8 cellular contexts compared by ENCODE assay signal in the genomic region with DNA sequence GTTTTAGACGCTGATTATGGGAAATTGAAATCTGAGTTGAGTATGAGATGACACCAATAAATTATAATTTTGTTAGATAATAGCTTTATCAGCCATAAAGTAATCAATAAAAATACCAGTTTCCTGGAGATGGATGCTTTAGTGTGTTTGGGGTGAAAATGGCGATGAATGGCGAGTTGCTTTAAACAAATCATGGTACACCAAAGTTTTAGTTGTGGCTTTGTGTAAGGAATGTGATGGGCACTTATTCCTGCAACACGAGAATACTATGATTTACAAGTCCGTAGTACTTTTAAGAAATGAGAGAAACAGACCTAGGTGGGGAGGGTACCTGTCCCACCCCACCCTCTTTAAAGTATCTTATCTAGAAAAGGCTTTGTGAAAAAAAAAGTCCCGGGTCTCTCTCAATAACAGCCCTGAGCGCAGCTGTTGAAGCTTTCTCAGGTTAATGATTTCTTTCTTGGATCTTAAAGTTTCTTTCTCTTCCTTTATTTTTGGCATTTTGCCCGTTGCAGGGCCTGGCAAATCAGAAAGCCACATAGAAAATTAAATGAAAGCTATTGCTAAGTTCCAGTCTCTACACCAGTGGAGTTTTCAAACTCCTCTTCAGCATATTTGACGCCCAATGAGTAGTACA. TPM values are rescaled to one million over a fixed set of nuclear protein-coding genes. Genes with fewer than 3 reads are reported as not detected.
DNase-seq lines count a peak whose midpoint lies in the region; ATAC-seq and TF ChIP-seq lines count a peak whose summit lies in the region.

No MANE protein-coding gene starts in this region.

- peak overlapping the region; percentile 74 for H3K4me3 ChIP-seq in kidney epithelial cell (ENCODE audit: low read depth, low read length)
- peak overlapping the region; percentile 45 to 75 (median 64) for H3K4me3 ChIP-seq in tibial nerve

- H3K9ac ChIP-seq in ES-I3 (ENCODE audit: low read depth, low read length) = peak overlapping the region; percentile 76

- intact Hi-C loops in posterior vena cava (cut with DNase I) = loop anchor here in 1 of 2 donors (5.0 kb wide), 1 partner anchor 311 kb away; no protein-coding TSS in a partner anchor

- TF ChIP-seq CTCF in kidney epithelial cell (IDR thresholded peaks at IDR 0.05; ENCODE audit: insufficient read depth, low read length, poor library complexity, severe bottlenecking) (no peak), tibial nerve (IDR thresholded peaks at IDR 0.05) (no peak)

- no peak for ATAC-seq in activated naive CD4-positive, alpha-beta T cell treated with anti-CD3 and anti-CD28 coated beads, Interleukin-2, amount 50 U/mL, for 72 hours

- no peak for DNase-seq in activated naive CD4-positive, alpha-beta T cell treated with anti-CD3 and anti-CD28 coated beads, Interleukin-2, amount 50 U/mL, for 72 hours (ENCODE audit: low spot score in 2 of 2)
- no peak for DNase-seq in kidney epithelial cell (ENCODE audit: low read depth)
- DNase-seq in tibial nerve (ENCODE audit: low spot score in 2 of 2) = no peak
- DNase-seq in hippocampal formation (lab: John Stamatoyannopoulos, UW) = no peak
- DNase-seq in 8988T = no peak
- DNase-seq in posterior vena cava (ENCODE audit: low spot score) = no peak

- H3K27me3 ChIP-seq in kidney epithelial cell (ENCODE audit: control insufficient read depth, insufficient read depth, low read length) = no peaks in the 10 kb centered on the region
- peaks cover 0 to 18% of the 10 kb centered on the region in 2 donors for H3K27me3 ChIP-seq in tibial nerve

- H3K36me3 ChIP-seq in ES-I3 (ENCODE audit: insufficient read depth, low read length) (peaks cover 11% of the 10 kb centered on the region; the same call in 1 of the 2 replicates), KOPT-K1 (ENCODE audit: insufficient read depth, low read length) (peaks cover 31% of the 10 kb centered on the region), kidney epithelial cell (ENCODE audit: control insufficient read depth, insufficient read depth, low read length) (no peaks in the 10 kb centered on the region), tibial nerve (no peaks in the 10 kb centered on the region)

- H3K9me3 ChIP-seq in ES-I3 (ENCODE audit: control insufficient read depth, insufficient read depth, low read length) (no peaks in the 10 kb centered on the region), KOPT-K1 (ENCODE audit: insufficient read depth, low read length, poor library complexity, severe bottlenecking) (no peaks in the 10 kb centered on the region), tibial nerve (no peaks in the 10 kb centered on the region)

- peaks cover 47 to 48% of the 10 kb centered on the region in 2 donors for H3K36me3 Mint-ChIP-seq in activated naive CD4-positive, alpha-beta T cell treated with anti-CD3 and anti-CD28 coated beads, Interleukin-2, amount 50 U/mL, for 72 hours

- peak overlapping the region; percentile 94 to 97 for H3K27ac Mint-ChIP-seq in activated naive CD4-positive, alpha-beta T cell treated with anti-CD3 and anti-CD28 coated beads, Interleukin-2, amount 50 U/mL, for 72 hours

- peaks cover 3% of the 10 kb centered on the region; the same call in 1 of the 2 replicates for H3K4me1 ChIP-seq in ES-I3 (ENCODE audit: insufficient read depth, low read length)
- H3K4me1 ChIP-seq in tibial nerve = peaks cover 4 to 44% (median 22%) of the 10 kb centered on the region in 4 donors

- H3K27ac ChIP-seq in KOPT-K1 (ENCODE audit: low read depth, low read length, poor library complexity, severe bottlenecking) (peak overlapping the region; percentile 99), tibial nerve (peak overlapping the region in 2 of 4 donors; percentile 47 to 60)

- no peak for TF ChIP-seq EP300 in tibial nerve (IDR thresholded peaks at IDR 0.05)

- peaks cover 0 to 3% of the 10 kb centered on the region in 2 donors for H3K9me3 Mint-ChIP-seq in activated naive CD4-positive, alpha-beta T cell treated with anti-CD3 and anti-CD28 coated beads, Interleukin-2, amount 50 U/mL, for 72 hours

- TF ChIP-seq POLR2A in tibial nerve (IDR thresholded peaks at IDR 0.05) = no peak

- 39 to 43% methylated on average over 9 of the region's 9 CpGs for WGBS in tibial nerve, 2 donors

RNA-seq across cellular contexts. Expression of gene RRM2, which starts 1.5 kb away (rescaled TPM):
- 100 to 1,000 TPM; 413 to 682 TPM for total RNA-seq in activated naive CD4-positive, alpha-beta T cell treated with anti-CD3 and anti-CD28 coated beads, Interleukin-2, amount 50 U/mL, for 72 hours
- 8.7 and 9.6 TPM in 2 replicates for total RNA-seq in kidney epithelial cell
- under 1 TPM in 2 of 4 donors, not detected in 2; 0.59 to 0.60 TPM for total RNA-seq in tibial nerve
- 1 to 10 TPM in 1 of 2 donors, under 1 TPM in 1; 0.67 to 1.5 TPM for total RNA-seq in posterior vena cava

RNA-seq across cellular contexts. Expression of gene CYS1, which starts 40.8 kb away (rescaled TPM):
- not detected for total RNA-seq in activated naive CD4-positive, alpha-beta T cell treated with anti-CD3 and anti-CD28 coated beads, Interleukin-2, amount 50 U/mL, for 72 hours
- total RNA-seq in kidney epithelial cell (9.8 and 12.2 TPM in 2 replicates), tibial nerve (10 to 100 TPM in 3 of 4 donors, 1 to 10 TPM in 1; 2.7 to 17.5 (median 10.9) TPM), posterior vena cava (1 to 10 TPM; 3.0 to 9.1 TPM)

Comparison
In these comparisons a context has a peak if more than half of its experiments do, and no peak if none do; other contexts are left out.
1. RNA of gene RRM2, which starts 1.5 kb away (total RNA-seq): 413 to 682 TPM in activated naive CD4-positive, alpha-beta T cell treated with anti-CD3 and anti-CD28 coated beads, Interleukin-2, amount 50 U/mL, for 72 hours; 8.7 to 9.6 TPM in kidney epithelial cell, 0.67 to 1.5 TPM in posterior vena cava and 0.59 to 0.60 TPM in tibial nerve; every median in the first group is over 10 times any median in the second.